ENCODE assay signal across 26 cellular contexts in the genomic region with DNA sequence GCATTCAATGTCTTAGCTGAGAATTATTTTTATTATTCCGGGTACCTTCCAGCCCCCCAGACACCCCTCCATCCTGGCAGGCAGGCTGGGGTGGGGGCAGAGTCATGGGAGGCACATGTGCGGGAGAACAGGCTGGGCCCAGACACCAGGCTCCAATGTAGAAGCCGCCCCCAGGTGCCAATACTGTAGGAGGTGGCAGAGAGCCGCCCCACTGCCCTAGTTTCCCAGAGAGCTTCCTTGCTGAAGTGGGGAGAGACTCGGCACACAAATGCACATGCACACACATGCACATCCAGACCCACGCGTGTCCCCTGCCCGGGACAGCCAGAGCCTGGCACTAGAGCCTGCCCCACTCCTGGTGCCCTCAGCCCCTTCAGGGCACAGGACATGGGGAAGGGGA.
"Had no signal": no experiment of that assay in that cellular context is flagged by ENCODE, and none has a peak within 500 bp of the region (broad histone marks: within the 10 kb centered on the region; RNA-seq: fewer than 3 reads in every experiment).

No MANE protein-coding gene starts in this region.

- H3K4me3 ChIP-seq: colonic mucosa, esophagus squamous epithelium, gastrocnemius medialis, heart left ventricle, hepatocyte, left ventricle myocardium inferior, lower lobe of right lung, mucosa of descending colon had no signal

- H3K36me3 ChIP-seq: colonic mucosa, esophagus squamous epithelium, gastrocnemius medialis, heart left ventricle, left ventricle myocardium inferior, lower lobe of right lung had no signal

- H2AFZ ChIP-seq: hepatocyte had no signal

- H3K27me3 ChIP-seq: colonic mucosa, gastrocnemius medialis, hepatocyte had no signal

- H3K9me3 ChIP-seq: colonic mucosa, esophagus squamous epithelium, gastrocnemius medialis, heart left ventricle, left ventricle myocardium inferior, lower lobe of right lung, mucosa of descending colon had no signal

- H3K27ac ChIP-seq: colonic mucosa, epithelial cell of prostate, esophagus squamous epithelium, gastrocnemius medialis, heart left ventricle, hepatocyte, left ventricle myocardium inferior, lower lobe of right lung had no signal

- H3K4me1 ChIP-seq: colonic mucosa, esophagus squamous epithelium, gastrocnemius medialis, heart left ventricle, left ventricle myocardium inferior, lower lobe of right lung had no signal

- DNase-seq: cerebellar nuclear complex; colonic mucosa; cortex of kidney; dermis blood vessel endothelial cell; effector CD8-positive, alpha-beta T cell; effector memory CD8-positive, alpha-beta T cell; endodermal cell; erythroblast; esophagus squamous epithelium; foreskin fibroblast; foreskin melanocyte; gastrocnemius medialis; glutamatergic neuron; heart left ventricle; immature natural killer cell; islet precursor cell; kidney; kidney glomerular epithelial cell; left colon; left ventricle myocardium inferior; lower lobe of right lung; mesenchymal stem cell; mucosa of descending colon had no signal

- H3K4me2 ChIP-seq: hepatocyte had no signal

- H3K79me2 ChIP-seq: hepatocyte had no signal

- FAIRE-seq: endometrium, kidney had no signal
